ENCODE assay signal across 20 cellular contexts in genomic region chr4:84492737-84493091, GRCh38. TPM values are rescaled to one million over a fixed set of nuclear protein-coding genes. Genes with fewer than 3 reads are reported as not detected.
DNase-seq lines count a peak whose midpoint lies in the region; ATAC-seq and TF ChIP-seq lines count a peak whose summit lies in the region.
"Had no signal": no experiment of that assay in that cellular context is flagged by ENCODE, and none has a peak within 500 bp of the region (broad histone marks: within the 10 kb centered on the region; RNA-seq: fewer than 3 reads in every experiment).

No MANE protein-coding gene starts in this region.

- H3K27ac ChIP-seq in SK-N-SH (ENCODE audit: low read depth in 2 of 2, low read length in 1 of 2) (no peak overlapping the region), ectodermal cell (ENCODE audit: insufficient read depth, low read depth, low read length, poor library complexity, severe bottlenecking) (no peak overlapping the region), mesendoderm (ENCODE audit: low read depth, low read length) (no peak overlapping the region), suprapubic skin (no peak overlapping the region)
- H3K27ac ChIP-seq: RWPE1, uterus had no signal

- H4K5ac ChIP-seq in mesendoderm (ENCODE audit: low read length) = no peak overlapping the region

- H3K18ac ChIP-seq in mesendoderm (ENCODE audit: low read length) = no peak overlapping the region

- peaks cover 12% of the 10 kb centered on the region for H3F3A ChIP-seq in SK-N-SH (replicated peaks; ENCODE audit: insufficient read depth)

- no peaks in the 10 kb centered on the region for H3K9me3 ChIP-seq in SK-N-SH
- H3K9me3 ChIP-seq in ectodermal cell (ENCODE audit: control insufficient read depth, low read length) = no peaks in the 10 kb centered on the region
- H3K9me3 ChIP-seq in suprapubic skin = no peaks in the 10 kb centered on the region
- H3K9me3 ChIP-seq: uterus had no signal

- H3K9me2 ChIP-seq in SK-N-SH = no peaks in the 10 kb centered on the region

- no peak overlapping the region for H3K23ac ChIP-seq in mesendoderm (ENCODE audit: low read length)

- no peak overlapping the region for H3K56ac ChIP-seq in mesendoderm (ENCODE audit: low read length)

- no peak overlapping the region; a peak in 2 of 4 replicates for H3K4me3 ChIP-seq in SK-N-SH (ENCODE audit: low read depth in 2 of 2, low read length in 1 of 2)
- H3K4me3 ChIP-seq in ectodermal cell (ENCODE audit: insufficient read depth, low read depth, low read length) = peak overlapping the region; percentile 18
- no peak overlapping the region for H3K4me3 ChIP-seq in mesendoderm (ENCODE audit: low read length)
- peak overlapping the region; percentile 6 for H3K4me3 ChIP-seq in suprapubic skin
- H3K4me3 ChIP-seq: uterus had no signal

- TF ChIP-seq EP300 in SK-N-SH (IDR thresholded peaks at IDR 0.05; ENCODE audit: borderline replicate concordance in 1 of 2, low read depth in 1 of 2, low read length in 1 of 2) (no peak), suprapubic skin (IDR thresholded peaks at IDR 0.05) (no peak)

- DNase-seq in SK-N-SH (peak; percentile 36), mesendoderm (no peak), suprapubic skin (ENCODE audit: low spot score in 2 of 2) (no peak), RPMI8226 (no peak), NCI-H2196 (lab: John Stamatoyannopoulos, UW; ENCODE audit: unreplicated experiment) (no peak), hippocampal formation (lab: John Stamatoyannopoulos, UW) (no peak)
- DNase-seq: CD4-positive, CD25-positive, alpha-beta regulatory T cell; cerebellar nuclear complex; DND-41; MM.1S; NCI-H2029; NCI-H526 treated with DMSO at 0.1 percent for 48 hours; stimulated activated naive CD4-positive, alpha-beta T cell treated with Interleukin-2 at 50 U/mL for 16 hours; uterus had no signal

- H3K9ac ChIP-seq in SK-N-SH = no peak overlapping the region
- H3K9ac ChIP-seq in mesendoderm (ENCODE audit: low read length) = no peak overlapping the region

- H3K4me2 ChIP-seq in SK-N-SH (peak overlapping the region; percentile 70; the same call in 1 of the 2 replicates), mesendoderm (ENCODE audit: low read length) (peak overlapping the region; percentile 35)

- H3K79me1 ChIP-seq in mesendoderm (ENCODE audit: low read length) = no peaks in the 10 kb centered on the region

- H2BK5ac ChIP-seq in mesendoderm (ENCODE audit: low read length) = no peak overlapping the region

- H3K79me2 ChIP-seq in SK-N-SH (ENCODE audit: insufficient read depth) = no peaks in the 10 kb centered on the region
- H3K79me2 ChIP-seq in mesendoderm (ENCODE audit: control insufficient read depth, insufficient read depth, low read length) = no peaks in the 10 kb centered on the region

- no peak overlapping the region for H2AK5ac ChIP-seq in mesendoderm (ENCODE audit: low read length)

- WGBS in SK-N-SH (ENCODE audit: low lambda C conversion rate) = 2% methylated on average over 13 of the region's 28 CpGs
- 1 to 2% methylated on average over 28 of the region's 28 CpGs for WGBS in ectodermal cell, 2 experiments
- WGBS in mesendoderm (ENCODE audit: extremely low coverage, insufficient coverage, low lambda C conversion rate) = no CpG with 5 or more reads among the region's 28 CpGs
- 18% methylated on average over 27 of the region's 28 CpGs for WGBS in suprapubic skin

- POLR2A ChIA-PET in SK-N-SH (lab: Yijun Ruan, JAX) = no interaction called here

- H4K8ac ChIP-seq in mesendoderm (ENCODE audit: low read depth, low read length) = no peak overlapping the region

- H2BK120ac ChIP-seq in mesendoderm (ENCODE audit: low read depth, low read length) = no peak overlapping the region

- no peak for TF ChIP-seq CTCF in SK-N-SH (IDR thresholded peaks at IDR 0.05)
- TF ChIP-seq CTCF in suprapubic skin (IDR thresholded peaks at IDR 0.05) = no peak

- H3K27me3 ChIP-seq in SK-N-SH (ENCODE audit: insufficient read depth) (peaks cover 96% of the 10 kb centered on the region), ectodermal cell (ENCODE audit: control insufficient read depth, insufficient read depth, low read length, poor library complexity, severe bottlenecking) (peaks cover 95% of the 10 kb centered on the region), mesendoderm (ENCODE audit: insufficient read depth, low read length, poor library complexity) (peaks cover 66% of the 10 kb centered on the region), suprapubic skin (peaks cover 100% of the 10 kb centered on the region)

- H3K4me1 ChIP-seq in SK-N-SH (ENCODE audit: control insufficient read depth in 1 of 2, insufficient read depth in 2 of 2, low read depth in 1 of 2, low read length in 1 of 2) = peaks cover 0 to 2% of the 10 kb centered on the region in 2 experiments; a peak in 1 of 4 replicates
- H3K4me1 ChIP-seq in ectodermal cell (ENCODE audit: control insufficient read depth, insufficient read depth, low read length) = peaks cover 33% of the 10 kb centered on the region
- peaks cover 8% of the 10 kb centered on the region for H3K4me1 ChIP-seq in mesendoderm (ENCODE audit: control insufficient read depth, low read depth, low read length)
- H3K4me1 ChIP-seq in suprapubic skin = peaks cover 34% of the 10 kb centered on the region

- TF ChIP-seq POLR2A in suprapubic skin (IDR thresholded peaks at IDR 0.05) = no peak

- no peak for TF ChIP-seq RAD21 in SK-N-SH (IDR thresholded peaks at IDR 0.05; ENCODE audit: low read length)

- no peak for ATAC-seq in SK-N-SH treated with all-trans-retinoic acid at 6 μM for 48 hours
- ATAC-seq: activated CD8-positive, alpha-beta T cell treated with anti-CD3 and anti-CD28 coated beads for 36 hours; left cardiac atrium had no signal

- H3K36me3 ChIP-seq in SK-N-SH (replicated peaks in 1 of 2; ENCODE audit: control insufficient read depth in 1 of 2, insufficient read depth in 2 of 2, low read length in 1 of 2) = no peaks in the 10 kb centered on the region
- no peaks in the 10 kb centered on the region for H3K36me3 ChIP-seq in ectodermal cell (ENCODE audit: control insufficient read depth, insufficient read depth, low read length)
- no peaks in the 10 kb centered on the region for H3K36me3 ChIP-seq in mesendoderm (ENCODE audit: control insufficient read depth, insufficient read depth, low read length)
- no peaks in the 10 kb centered on the region for H3K36me3 ChIP-seq in suprapubic skin
- H3K36me3 ChIP-seq: uterus had no signal

- no peak overlapping the region for H2BK15ac ChIP-seq in mesendoderm (replicated peaks; ENCODE audit: low read depth)

- CTCF ChIA-PET in SK-N-SH (lab: Yijun Ruan, JAX) = interaction anchor here (1.0 kb wide), 1 partner anchor 11 kb away, joined by 4 read pairs; no protein-coding TSS in a partner anchor

- H4K20me1 ChIP-seq in SK-N-SH (ENCODE audit: insufficient read depth) = no peaks in the 10 kb centered on the region

- H3K4ac ChIP-seq in mesendoderm (ENCODE audit: low read depth, low read length) = no peak overlapping the region

- H2AFZ ChIP-seq in SK-N-SH (ENCODE audit: low read depth) = peak overlapping the region; percentile 32; the same call in 1 of the 2 replicates

TF ChIP-seq in SK-N-SH, 30 proteins besides CTCF, POLR2A, EP300 and RAD21 (continues in another document):
- no peak for TF ChIP-seq GATA2 (CRISPR knock-in tag; IDR thresholded peaks at IDR 0.05)
- TF ChIP-seq FOXJ3 (CRISPR knock-in tag; IDR thresholded peaks at IDR 0.05) = no peak
- no peak for TF ChIP-seq NFIC (IDR thresholded peaks at IDR 0.05; ENCODE audit: borderline replicate concordance)
- TF ChIP-seq RFX5 (IDR thresholded peaks at IDR 0.05; ENCODE audit: low read length) = no peak

TF ChIP-seq in SK-N-SH treated with all-trans-retinoic acid at 6 μM for 48 hours, 23 proteins besides CTCF, POLR2A, EP300 and RAD21 (continues in another document):
- TF ChIP-seq OSR1 (CRISPR knock-in tag; IDR thresholded peaks at IDR 0.05) = no peak
- TF ChIP-seq ARNTL (CRISPR knock-in tag; IDR thresholded peaks at IDR 0.05; ENCODE audit: borderline replicate concordance, low read depth) = no peak
- TF ChIP-seq POU6F1 (CRISPR knock-in tag; IDR thresholded peaks at IDR 0.05; ENCODE audit: borderline replicate concordance, low read depth) = no peak
- no peak for TF ChIP-seq CREB5 (CRISPR knock-in tag; IDR thresholded peaks at IDR 0.05; ENCODE audit: low read depth)
- TF ChIP-seq SNAI2 (CRISPR knock-in tag; IDR thresholded peaks at IDR 0.05) = no peak

RNA-seq across cellular contexts. Expression of gene NKX6-1, which starts 6.4 kb away (rescaled TPM):
- polyA plus RNA-seq in SK-N-SH (2012; rRNA removed) = not detected in 2 replicates
- polyA plus RNA-seq in SK-N-SH (2012; cell fraction: cytosol; rRNA removed) = not detected in 2 replicates
- polyA plus RNA-seq in SK-N-SH (2012; cell fraction: nucleus; rRNA removed) = not detected in 2 replicates
- polyA plus RNA-seq in ectodermal cell (2013, experiment 1 of 4) = 2.9 TPM
- polyA plus RNA-seq in ectodermal cell (2013, experiment 2 of 4) = 2.9 TPM
- polyA plus RNA-seq in ectodermal cell (2013, experiment 3 of 4) = 4.2 TPM
- polyA plus RNA-seq in ectodermal cell (2013, experiment 4 of 4) = 4.1 TPM
- polyA plus RNA-seq in mesendoderm (2013, experiment 1 of 2) = 0.25 TPM
- 0.28 TPM for polyA plus RNA-seq in mesendoderm (2013, experiment 2 of 2)
- not detected for total RNA-seq in suprapubic skin
- total RNA-seq: activated CD8-positive, alpha-beta T cell treated with anti-CD3 and anti-CD28 coated beads for 36 hours; CD4-positive, CD25-positive, alpha-beta regulatory T cell; left cardiac atrium; pulmonary artery endothelial cell; uterus had no signal
- polyA plus RNA-seq: CD4-positive, CD25-positive, alpha-beta regulatory T cell had no signal

Comparison
In these comparisons a context has a peak if more than half of its experiments do, and no peak if none do; other contexts are left out.
1. H3K4me3 ChIP-seq: peak in ectodermal cell (single experiment) and suprapubic skin (single experiment); none in SK-N-SH (0 of 2) and mesendoderm (single experiment).